ENCODE assay signal across 28 cellular contexts in genomic region chr3:112611813-112612515, GRCh38. TPM values are rescaled to one million over a fixed set of nuclear protein-coding genes. Genes with fewer than 3 reads are reported as not detected.
A peak's percentile ranks its signal among the peaks of the same experiment; 100 is the strongest.
DNase-seq lines count a peak whose midpoint lies in the region; FAIRE-seq lines count a peak whose summit lies in the region.
"Had no signal": no experiment of that assay in that cellular context is flagged by ENCODE, and none has a peak within 500 bp of the region (broad histone marks: within the 10 kb centered on the region; RNA-seq: fewer than 3 reads in every experiment).

No MANE protein-coding gene starts in this region.

- peak; percentile 34 for DNase-seq in NOMO-1 treated with DMSO at 0.1 percent for 48 hours (lab: John Stamatoyannopoulos, UW; ENCODE audit: unreplicated experiment)
- DNase-seq in NOMO-1 treated with dmso at 0.1 percent for 144 hours (lab: John Stamatoyannopoulos, UW; ENCODE audit: unreplicated experiment) = no peak
- DNase-seq in NCI-H2107 treated with DMSO at 0.1 percent for 48 hours (lab: John Stamatoyannopoulos, UW; ENCODE audit: unreplicated experiment) = peak; percentile 91
- DNase-seq in fibroblast of peridontal ligament (ENCODE audit: extremely low read depth) = peak; percentile 85
- no peak for DNase-seq in small intestine
- DNase-seq in DMS 273 (lab: John Stamatoyannopoulos, UW; ENCODE audit: unreplicated experiment) = no peak
- DNase-seq in activated CD4-positive, CD25-positive, alpha-beta regulatory T cell (lab: John Stamatoyannopoulos, UW) = no peak
- DNase-seq: activated CD4-positive, alpha-beta T cell treated with anti-CD3 and anti-CD28 coated beads, Interleukin-2, amount 10 ng/mL, durations not matched to agents 7 days and 5 days; activated CD8-positive, alpha-beta memory T cell treated with anti-CD3 and anti-CD28 coated beads, Interleukin-2, amount 10 ng/mL, durations not matched to agents 7 days and 5 days; activated naive CD4-positive, alpha-beta T cell treated with anti-CD3 and anti-CD28 coated beads, Interleukin-2, amount 50 U/mL, for 16 hours; CD8-positive, alpha-beta memory T cell; DMS53; KG1; left lung; midbrain; naive thymus-derived CD8-positive, alpha-beta T cell; NCI-H1694 treated with DMSO at 0.1 percent for 48 hours; NCI-H526 treated with DMSO at 0.1 percent for 48 hours; SK-N-SH; stimulated activated naive CD8-positive, alpha-beta T cell treated with anti-CD3 and anti-CD28 coated beads, Interleukin-15, amount 100 ng/mL, for 72 hours; T-helper 17 cell; trophoblast cell had no signal

- H3K4me3 ChIP-seq in skeletal muscle tissue (ENCODE audit: low read length in 3 of 3) = peak overlapping the region in 1 of 3 donors; percentile 27
- H3K4me3 ChIP-seq in small intestine (ENCODE audit: low read depth in 1 of 2, low read length in 2 of 2) = no peak overlapping the region
- H3K4me3 ChIP-seq: HAP-1, left lung had no signal

- peak overlapping the region in 1 of 3 donors; percentile 47 for H3K9ac ChIP-seq in skeletal muscle tissue (ENCODE audit: low read depth in 1 of 3, low read length in 3 of 3)
- H3K9ac ChIP-seq: parathyroid adenoma, SK-N-SH had no signal

- H3K9me3 ChIP-seq in skeletal muscle tissue (ENCODE audit: control insufficient read depth in 3 of 3, low read length in 3 of 3) (no peaks in the 10 kb centered on the region), small intestine (ENCODE audit: control insufficient read depth, low read depth) (no peaks in the 10 kb centered on the region)
- H3K9me3 ChIP-seq: HAP-1, left lung, SK-N-SH had no signal

- WGBS in small intestine, 3 donors = 78 to 89% (median 81%) methylated on average over 4 of the region's 4 CpGs

- peaks cover 0 to 9% (median 1%) of the 10 kb centered on the region in 3 donors for H3K36me3 ChIP-seq in skeletal muscle tissue (ENCODE audit: control insufficient read depth in 3 of 3, insufficient read depth in 3 of 3, low read length in 3 of 3)
- no peaks in the 10 kb centered on the region for H3K36me3 ChIP-seq in small intestine (ENCODE audit: control insufficient read depth in 2 of 2, insufficient read depth in 2 of 2, low read length in 2 of 2)
- H3K36me3 ChIP-seq: HAP-1, left lung had no signal

- H3K4me1 ChIP-seq in skeletal muscle tissue (ENCODE audit: control insufficient read depth in 3 of 3, insufficient read depth in 3 of 3, low read length in 3 of 3) = peaks cover 8 to 12% (median 11%) of the 10 kb centered on the region in 3 donors
- no peaks in the 10 kb centered on the region for H3K4me1 ChIP-seq in small intestine (ENCODE audit: control insufficient read depth in 2 of 2, insufficient read depth in 1 of 2, low read depth in 1 of 2, low read length in 1 of 2)
- H3K4me1 ChIP-seq: left lung, parathyroid adenoma had no signal

- FAIRE-seq in small intestine (lab: Jason Lieb, UNC) = no peak
- FAIRE-seq: A204.1, endometrium had no signal

- H3K27ac ChIP-seq in skeletal muscle tissue (ENCODE audit: low read depth, low read length) (peak overlapping the region; percentile 57), small intestine (ENCODE audit: low read depth in 1 of 2, low read length in 1 of 2) (no peak overlapping the region)
- H3K27ac ChIP-seq: left lung, parathyroid adenoma, RWPE1 had no signal

- H3K27me3 ChIP-seq in skeletal muscle tissue (ENCODE audit: control insufficient read depth in 3 of 3, insufficient read depth in 3 of 3, low read length in 3 of 3) = no peaks in the 10 kb centered on the region
- no peaks in the 10 kb centered on the region for H3K27me3 ChIP-seq in small intestine (ENCODE audit: control insufficient read depth in 2 of 2, insufficient read depth in 2 of 2, low read length in 2 of 2)
- H3K27me3 ChIP-seq: left lung had no signal

RNA-seq across cellular contexts. Expression of gene CCDC80, which starts 29.0 kb away (rescaled TPM):
- total RNA-seq in skeletal muscle tissue = 25.6 TPM
- 10 to 100 TPM in 1 of 3 donors, 1 to 10 TPM in 2; 2.5 to 14.5 (median 3.0) TPM for polyA plus RNA-seq in small intestine
- total RNA-seq: activated CD4-positive, alpha-beta T cell treated with anti-CD3 and anti-CD28 coated beads, Interleukin-2, amount 10 ng/mL, durations not matched to agents 7 days and 5 days; CD8-positive, alpha-beta memory T cell; naive thymus-derived CD8-positive, alpha-beta T cell; T-helper 17 cell had no signal

RNA-seq across cellular contexts. Expression of gene SLC35A5, which starts 50.1 kb away (rescaled TPM):
- total RNA-seq in skeletal muscle tissue = 17.7 TPM
- 10 to 100 TPM in 1 of 3 donors, 1 to 10 TPM in 2; 6.2 to 19.1 (median 9.2) TPM for polyA plus RNA-seq in small intestine

RNA-seq across cellular contexts. Expression of gene ATG3, which starts 50.2 kb away (rescaled TPM):
- 24.5 TPM for total RNA-seq in skeletal muscle tissue
- 10 to 100 TPM; 60.4 to 73.0 (median 66.6) TPM for polyA plus RNA-seq in small intestine

Comparison
In these comparisons a context has a peak if more than half of its experiments do, and no peak if none do; other contexts are left out.
1. DNase-seq: peak in NOMO-1 treated with DMSO at 0.1 percent for 48 hours (single experiment), NCI-H2107 treated with DMSO at 0.1 percent for 48 hours (single experiment) and fibroblast of peridontal ligament (single experiment); none in NOMO-1 treated with dmso at 0.1 percent for 144 hours (single experiment), small intestine (single experiment), DMS 273 (single experiment) and activated CD4-positive, CD25-positive, alpha-beta regulatory T cell (0 of 4).